8 cellular contexts compared by ENCODE assay signal in the genomic region with DNA sequence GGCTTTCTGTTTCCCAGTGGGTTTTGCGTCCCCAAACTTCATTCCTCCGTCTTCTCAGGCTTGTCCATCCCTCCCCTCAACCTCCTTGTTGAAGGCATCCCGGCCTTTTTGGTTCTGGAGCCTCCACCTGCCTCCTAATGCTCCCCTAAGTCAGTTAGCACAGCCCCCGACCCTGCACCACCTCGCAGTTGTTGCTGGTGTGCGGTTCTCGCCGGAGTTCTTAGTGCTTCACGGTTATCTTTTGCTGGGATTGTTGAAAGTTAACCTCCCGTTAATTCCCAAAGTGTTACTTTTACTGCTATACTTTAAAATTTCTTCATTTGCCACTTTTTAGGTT.
DNase-seq lines count a peak whose midpoint lies in the region; ATAC-seq and TF ChIP-seq lines count a peak whose summit lies in the region.

No MANE protein-coding gene starts in this region.

- H3K27me3 Mint-ChIP-seq in nephron (ENCODE audit: low read depth): peaks cover 11% of the 10 kb centered on the region

- peaks cover 15% of the 10 kb centered on the region for H3K4me1 Mint-ChIP-seq in nephron

- H3K9me3 Mint-ChIP-seq in nephron: peaks cover 5% of the 10 kb centered on the region

- peak overlapping the region; percentile 87 for H2AFZ ChIP-seq in MM.1S (ENCODE audit: low read length)

- H3F3A ChIP-seq in MM.1S (ENCODE audit: insufficient read depth, low read length): peaks cover 5% of the 10 kb centered on the region; the same call in 1 of the 2 replicates

- H3K4me2 ChIP-seq in MM.1S (ENCODE audit: low read depth, low read length): peak overlapping the region; percentile 59

- peak overlapping the region; percentile 84 for H3K4me3 ChIP-seq in MM.1S (ENCODE audit: low read length)
- peak overlapping the region; percentile 65 for H3K4me3 ChIP-seq in effector memory CD4-positive, alpha-beta T cell (ENCODE audit: insufficient read depth, low read depth, low read length, poor library complexity, severe bottlenecking)

- ATAC-seq in GM21529 (IDR thresholded peaks at IDR 0.05; ENCODE audit: unreplicated experiment) (peak; percentile 14), GM18873 (IDR thresholded peaks at IDR 0.05; ENCODE audit: low FRiP score, unreplicated experiment) (no peak)

- peaks cover 18% of the 10 kb centered on the region for H3K79me2 ChIP-seq in MM.1S (ENCODE audit: low read length)

- H3K27ac Mint-ChIP-seq in nephron: peak overlapping the region; percentile 96 to 98 (median 97)

- no peaks in the 10 kb centered on the region for H3K27me3 ChIP-seq in MM.1S (replicated peaks; ENCODE audit: insufficient read depth, low read length)
- H3K27me3 ChIP-seq in effector memory CD4-positive, alpha-beta T cell (replicated peaks; ENCODE audit: control insufficient read depth, insufficient read depth, low read length, poor library complexity, severe bottlenecking): no peaks in the 10 kb centered on the region

- no peak for TF ChIP-seq CTCF in C4-2B (conservative IDR thresholded peaks at IDR 0.05)
- no peak for TF ChIP-seq CTCF in MM.1S (IDR thresholded peaks at IDR 0.05; ENCODE audit: low read length)
- no peak for TF ChIP-seq CTCF in nephron (IDR thresholded peaks at IDR 0.05; ENCODE audit: unreplicated experiment in 3 of 3)

- H3K9me3 ChIP-seq in MM.1S (replicated peaks; ENCODE audit: insufficient read depth, low read length): no peaks in the 10 kb centered on the region
- no peaks in the 10 kb centered on the region for H3K9me3 ChIP-seq in effector memory CD4-positive, alpha-beta T cell (ENCODE audit: control insufficient read depth, low read length)

- peaks cover 7% of the 10 kb centered on the region; the same call in 1 of the 2 replicates for H3K4me1 ChIP-seq in MM.1S (ENCODE audit: low read length)
- H3K4me1 ChIP-seq in effector memory CD4-positive, alpha-beta T cell (ENCODE audit: control insufficient read depth, insufficient read depth, low read length, poor library complexity, severe bottlenecking): peaks cover 6% of the 10 kb centered on the region

- H3K36me3 Mint-ChIP-seq in nephron (ENCODE audit: low read depth): peaks cover 32% of the 10 kb centered on the region

- H4K20me1 ChIP-seq in MM.1S (ENCODE audit: insufficient read depth, low read length): no peaks in the 10 kb centered on the region

- H3K36me3 ChIP-seq in MM.1S (replicated peaks; ENCODE audit: insufficient read depth, low read length): no peaks in the 10 kb centered on the region
- H3K36me3 ChIP-seq in effector memory CD4-positive, alpha-beta T cell (ENCODE audit: control insufficient read depth, insufficient read depth, low read length): peaks cover 4% of the 10 kb centered on the region

- H3K4me3 Mint-ChIP-seq in nephron: peak overlapping the region; percentile 92 to 99 (median 95)

- peak overlapping the region; percentile 77 for H3K9ac ChIP-seq in MM.1S (ENCODE audit: low read length)

- H3K27ac ChIP-seq in C4-2B: peak overlapping the region; percentile 82
- peak overlapping the region; percentile 92; the same call in 1 of the 2 replicates for H3K27ac ChIP-seq in MM.1S (ENCODE audit: low read length)
- H3K27ac ChIP-seq in effector memory CD4-positive, alpha-beta T cell (ENCODE audit: insufficient read depth, low read length, poor library complexity, severe bottlenecking): peak overlapping the region; percentile 89

- DNase-seq in MM.1S (no peak), iPS-NIHi11 (ENCODE audit: low spot score) (no peak)
- DNase-seq in effector memory CD4-positive, alpha-beta T cell: no peak
- no peak for DNase-seq in central memory CD4-positive, alpha-beta T cell

- H3K9me2 ChIP-seq in MM.1S (replicated peaks; ENCODE audit: insufficient read depth, low read length): no peaks in the 10 kb centered on the region
